Comparison of ENCODE assay signal across 15 cellular contexts in the genomic region with DNA sequence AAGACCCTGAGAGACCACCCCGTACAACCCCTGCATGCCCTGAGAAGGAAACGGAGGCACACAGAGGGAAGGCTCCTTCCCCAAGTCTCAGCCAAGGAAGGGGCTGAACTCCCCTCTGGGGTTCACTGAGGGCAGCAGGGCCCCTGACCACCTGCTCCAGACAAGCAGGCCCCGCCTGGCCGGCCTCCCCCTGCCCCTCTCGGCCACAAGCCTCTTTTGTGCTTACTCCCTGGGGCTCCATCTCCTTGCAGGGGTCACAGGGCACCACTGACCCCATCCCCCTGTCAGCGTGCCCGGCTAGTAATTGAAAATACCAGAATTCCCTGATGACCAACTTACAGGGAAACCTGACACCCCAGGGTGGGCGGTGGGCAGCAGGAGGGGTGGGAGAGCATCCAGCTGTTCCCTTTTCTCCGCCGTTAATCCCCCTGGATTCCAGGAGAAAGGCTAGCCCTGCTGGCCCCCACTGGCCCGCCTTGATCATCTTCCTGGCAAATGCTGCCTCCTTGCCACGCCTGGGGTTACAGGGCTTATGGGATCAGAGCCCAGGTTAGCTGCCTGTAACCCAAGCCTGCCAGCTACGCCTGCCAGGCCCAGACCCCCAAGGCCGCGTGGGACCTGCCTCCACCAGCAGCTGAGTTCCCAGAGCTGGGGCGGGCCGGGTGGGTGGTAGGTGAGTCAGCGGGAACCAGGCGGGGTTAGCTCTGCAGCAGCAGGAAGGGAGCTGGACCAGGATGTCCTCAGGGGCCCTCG.
DNase-seq lines count a peak whose midpoint lies in the region; ATAC-seq, FAIRE-seq and TF ChIP-seq lines count a peak whose summit lies in the region.
"Had no signal": no experiment of that assay in that cellular context is flagged by ENCODE, and none has a peak within 500 bp of the region (broad histone marks: within the 10 kb centered on the region; RNA-seq: fewer than 3 reads in every experiment).

No MANE protein-coding gene starts in this region.

- no peaks in the 10 kb centered on the region for H3K4me1 Mint-ChIP-seq in activated CD4-positive, alpha-beta T cell treated with anti-CD3 and anti-CD28 coated beads, Interleukin-2, amount 10 ng/mL, durations not matched to agents 24 days and 14 days
- peaks cover 6% of the 10 kb centered on the region for H3K4me1 Mint-ChIP-seq in progenitor cell of endocrine pancreas (ENCODE audit: low read depth)
- H3K4me1 Mint-ChIP-seq: T-cell had no signal

- no peak overlapping the region for H3K4me3 ChIP-seq in adipocyte (ENCODE audit: low read length)

- TF ChIP-seq CTCF in progenitor cell of endocrine pancreas (IDR thresholded peaks at IDR 0.05; ENCODE audit: unreplicated experiment), result no peak

- ATAC-seq in HG02840 (IDR thresholded peaks at IDR 0.05; ENCODE audit: low FRiP score, unreplicated experiment), result no peak
- ATAC-seq: activated naive CD4-positive, alpha-beta T cell treated with anti-CD3 and anti-CD28 coated beads, Interleukin-2, amount 50 U/mL, for 72 hours; effector memory CD8-positive, alpha-beta T cell; T-cell had no signal

- peak; percentile 71 for DNase-seq in HTR-8/SVneo (ENCODE audit: insufficient read length, low spot score)
- DNase-seq in adipocyte (ENCODE audit: low read depth), result peak; percentile 57
- peak; percentile 73 for DNase-seq in fibroblast of the conjunctiva (ENCODE audit: low read depth)
- DNase-seq in retina, result peak; percentile 38
- no peak for DNase-seq in NCI-H1436 treated with DMSO at 0.1 percent for 48 hours (lab: John Stamatoyannopoulos, UW)
- DNase-seq in activated CD4-positive, alpha-beta T cell treated with anti-CD3 and anti-CD28 coated beads, Interleukin-2, amount 10 ng/mL, durations not matched to agents 24 days and 14 days, result no peak
- no peak for DNase-seq in progenitor cell of endocrine pancreas (ENCODE audit: low spot score, unreplicated experiment)
- DNase-seq: activated CD4-positive, alpha-beta memory T cell treated with anti-CD3 and anti-CD28 coated beads for 36 hours; effector memory CD8-positive, alpha-beta T cell; T-cell had no signal

- FAIRE-seq in HTR-8/SVneo (lab: Jason Lieb, UNC), result peak; percentile 86
- FAIRE-seq: islet of Langerhans had no signal

- H3K27ac Mint-ChIP-seq in activated CD4-positive, alpha-beta T cell treated with anti-CD3 and anti-CD28 coated beads, Interleukin-2, amount 10 ng/mL, durations not matched to agents 24 days and 14 days, result no peak overlapping the region
- no peak overlapping the region for H3K27ac Mint-ChIP-seq in progenitor cell of endocrine pancreas
- H3K27ac Mint-ChIP-seq: activated CD4-positive, alpha-beta memory T cell treated with anti-CD3 and anti-CD28 coated beads for 36 hours; activated naive CD4-positive, alpha-beta T cell treated with anti-CD3 and anti-CD28 coated beads, Interleukin-2, amount 50 U/mL, for 72 hours; effector memory CD8-positive, alpha-beta T cell; stimulated activated naive CD8-positive, alpha-beta T cell treated with anti-CD3 and anti-CD28 coated beads, Interleukin-15, Interleukin-2, amounts not matched to agents 100 ng/mL and 50 ng/mL, for 24 hours; T-cell had no signal

- H3K4me3 Mint-ChIP-seq in activated CD4-positive, alpha-beta T cell treated with anti-CD3 and anti-CD28 coated beads, Interleukin-2, amount 10 ng/mL, durations not matched to agents 24 days and 14 days, result no peak overlapping the region
- H3K4me3 Mint-ChIP-seq in progenitor cell of endocrine pancreas (ENCODE audit: low read depth), result no peak overlapping the region
- H3K4me3 Mint-ChIP-seq: activated CD4-positive, alpha-beta memory T cell treated with anti-CD3 and anti-CD28 coated beads for 36 hours; effector memory CD8-positive, alpha-beta T cell; stimulated activated naive CD8-positive, alpha-beta T cell treated with anti-CD3 and anti-CD28 coated beads, Interleukin-15, Interleukin-2, amounts not matched to agents 100 ng/mL and 50 ng/mL, for 24 hours; T-cell had no signal

- H3K27me3 ChIP-seq in adipocyte (replicated peaks; ENCODE audit: control insufficient read depth, insufficient read depth, low read length), result peaks cover 10% of the 10 kb centered on the region
- H3K27me3 ChIP-seq: neutrophil had no signal

- no peak overlapping the region for H3K9ac ChIP-seq in adipocyte (ENCODE audit: low read length)

- no peaks in the 10 kb centered on the region for H3K9me3 ChIP-seq in adipocyte (ENCODE audit: control insufficient read depth, low read length)
- H3K9me3 ChIP-seq: neutrophil had no signal

- no peaks in the 10 kb centered on the region for H3K4me1 ChIP-seq in adipocyte (ENCODE audit: control insufficient read depth, insufficient read depth, low read length)

- no peaks in the 10 kb centered on the region for H3K36me3 ChIP-seq in adipocyte (ENCODE audit: control insufficient read depth, insufficient read depth, low read length, severe bottlenecking)
- H3K36me3 ChIP-seq: neutrophil had no signal

- no peaks in the 10 kb centered on the region for H3K9me3 Mint-ChIP-seq in activated CD4-positive, alpha-beta T cell treated with anti-CD3 and anti-CD28 coated beads, Interleukin-2, amount 10 ng/mL, durations not matched to agents 24 days and 14 days
- H3K9me3 Mint-ChIP-seq in progenitor cell of endocrine pancreas (ENCODE audit: low read depth), result no peaks in the 10 kb centered on the region
- H3K9me3 Mint-ChIP-seq: activated CD4-positive, alpha-beta memory T cell treated with anti-CD3 and anti-CD28 coated beads for 36 hours; activated naive CD4-positive, alpha-beta T cell treated with anti-CD3 and anti-CD28 coated beads, Interleukin-2, amount 50 U/mL, for 72 hours; effector memory CD8-positive, alpha-beta T cell; stimulated activated naive CD8-positive, alpha-beta T cell treated with anti-CD3 and anti-CD28 coated beads, Interleukin-15, Interleukin-2, amounts not matched to agents 100 ng/mL and 50 ng/mL, for 24 hours; T-cell had no signal

- intact Hi-C loops in activated CD4-positive, alpha-beta T cell treated with anti-CD3 and anti-CD28 coated beads, Interleukin-2, amount 10 ng/mL, durations not matched to agents 24 days and 14 days (cut with micrococcal nuclease), result no loop called here

- no peaks in the 10 kb centered on the region for H3K27me3 Mint-ChIP-seq in activated CD4-positive, alpha-beta T cell treated with anti-CD3 and anti-CD28 coated beads, Interleukin-2, amount 10 ng/mL, durations not matched to agents 24 days and 14 days
- H3K27me3 Mint-ChIP-seq in progenitor cell of endocrine pancreas, result no peaks in the 10 kb centered on the region
- H3K27me3 Mint-ChIP-seq: activated CD4-positive, alpha-beta memory T cell treated with anti-CD3 and anti-CD28 coated beads for 36 hours had no signal

- no peaks in the 10 kb centered on the region for H3K36me3 Mint-ChIP-seq in activated CD4-positive, alpha-beta T cell treated with anti-CD3 and anti-CD28 coated beads, Interleukin-2, amount 10 ng/mL, durations not matched to agents 24 days and 14 days (ENCODE audit: low read depth)
- peaks cover 13% of the 10 kb centered on the region for H3K36me3 Mint-ChIP-seq in progenitor cell of endocrine pancreas (ENCODE audit: insufficient read depth)
- H3K36me3 Mint-ChIP-seq: activated CD4-positive, alpha-beta memory T cell treated with anti-CD3 and anti-CD28 coated beads for 36 hours; activated naive CD4-positive, alpha-beta T cell treated with anti-CD3 and anti-CD28 coated beads, Interleukin-2, amount 50 U/mL, for 72 hours; T-cell had no signal

Comparison
In these comparisons a context has a peak if more than half of its experiments do, and no peak if none do; other contexts are left out.
1. DNase-seq: peak in HTR-8/SVneo (single experiment), adipocyte (single experiment), fibroblast of the conjunctiva (single experiment) and retina (single experiment); none in NCI-H1436 treated with DMSO at 0.1 percent for 48 hours (single experiment), activated CD4-positive, alpha-beta T cell treated with anti-CD3 and anti-CD28 coated beads, Interleukin-2, amount 10 ng/mL, durations not matched to agents 24 days and 14 days (single experiment) and progenitor cell of endocrine pancreas (single experiment).